26 cellular contexts compared by ENCODE assay signal in genomic region chr17:42944211-42944610, GRCh38. TPM values are rescaled to one million over a fixed set of nuclear protein-coding genes. Genes with fewer than 3 reads are reported as not detected.
"Had no signal": no experiment of that assay in that cellular context is flagged by ENCODE, and none has a peak within 500 bp of the region (broad histone marks: within the 10 kb centered on the region; RNA-seq: fewer than 3 reads in every experiment).

No MANE protein-coding gene starts in this region.

- H3K36me3 ChIP-seq: ovary, prostate gland had no signal

- ATAC-seq: activated CD4-positive, alpha-beta T cell treated with anti-CD3 and anti-CD28 coated beads for 36 hours; left ventricle myocardium superior; natural killer cell; stimulated activated naive CD8-positive, alpha-beta T cell treated with anti-CD3 and anti-CD28 coated beads, Interleukin-15, Interleukin-2, amounts not matched to agents 100 U/mL and 50 U/mL, for 24 hours; T-helper 17 cell; upper lobe of right lung had no signal

- DNase-seq: activated B cell treated with CpG ODN at 0.5 μM for 24 hours; activated CD4-positive, alpha-beta T cell treated with anti-CD3 and anti-CD28 coated beads for 36 hours; activated CD4-positive, alpha-beta T cell treated with anti-CD3 and anti-CD28 coated beads, Interleukin-2, amount 50 U/mL, for 4 hours; activated CD8-positive, alpha-beta memory T cell treated with anti-CD3 and anti-CD28 coated beads, Interleukin-2, amount 50 U/mL, for 48 hours; activated effector memory CD4-positive, alpha-beta T cell treated with Interleukin-2 at 50 U/mL for 16 hours; activated naive CD4-positive, alpha-beta T cell treated with anti-CD3 and anti-CD28 coated beads for 36 hours; activated T-cell treated with anti-CD3 and anti-CD28 coated beads, Interleukin-2, amount 50 U/mL, for 48 hours; anterior cingulate cortex; caudate nucleus; effector CD8-positive, alpha-beta T cell; head of caudate nucleus; hypothalamus; left ventricle myocardium superior; mammary epithelial cell; natural killer cell; ovary; stimulated activated CD4-positive, alpha-beta T cell treated with anti-CD3 and anti-CD28 coated beads, Interleukin-4, amount 100 ng/mL, for 24 hours; stimulated activated naive CD8-positive, alpha-beta T cell treated with anti-CD3 and anti-CD28 coated beads, Interleukin-15, Interleukin-2, amounts not matched to agents 100 U/mL and 50 U/mL, for 24 hours; SW 1271; T-helper 17 cell had no signal

- H3K27ac ChIP-seq: ovary, upper lobe of right lung had no signal

- H3K4me3 ChIP-seq: ovary, prostate gland, upper lobe of right lung had no signal

- H3K27me3 ChIP-seq: ovary had no signal

- H3K9me3 ChIP-seq: ovary, prostate gland, upper lobe of right lung had no signal

- H3K4me1 ChIP-seq: upper lobe of right lung had no signal

RNA-seq across cellular contexts. Expression of gene PTGES3L, which starts 35.7 kb away (rescaled TPM):
- total RNA-seq: subcutaneous adipose tissue had no signal

RNA-seq across cellular contexts. Expression of gene G6PC1, which starts 43.6 kb away (rescaled TPM):
- total RNA-seq: activated B cell treated with CpG ODN at 0.5 μM for 24 hours; activated CD4-positive, alpha-beta T cell treated with anti-CD3 and anti-CD28 coated beads for 36 hours; activated CD8-positive, alpha-beta memory T cell treated with anti-CD3 and anti-CD28 coated beads for 36 hours; activated naive CD4-positive, alpha-beta T cell treated with anti-CD3 and anti-CD28 coated beads for 36 hours; frontal cortex; left ventricle myocardium superior; mammary epithelial cell; mesothelial cell of epicardium; natural killer cell; prostate gland; subcutaneous adipose tissue; T-helper 17 cell; upper lobe of right lung had no signal
